ENCODE assay signal across 10 cellular contexts in the genomic region with DNA sequence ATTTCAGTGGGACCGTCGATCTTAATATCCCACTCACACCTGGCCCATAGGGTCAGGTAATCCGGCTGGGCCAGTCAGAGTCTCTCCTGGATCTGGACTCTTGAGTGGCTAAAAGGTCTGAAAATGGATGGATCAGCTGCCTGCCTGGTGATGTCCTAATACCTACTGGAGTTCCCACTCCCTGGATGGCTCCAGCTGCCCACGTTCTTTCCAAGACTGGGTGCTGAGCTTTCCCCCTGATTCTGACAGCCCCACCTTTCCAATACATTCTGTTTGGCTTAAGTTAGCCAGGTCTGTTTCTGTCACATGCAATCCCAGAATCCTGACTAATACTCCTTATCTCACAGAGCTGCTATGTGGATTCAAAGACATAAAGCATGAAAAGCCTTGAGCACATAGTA. TPM values are rescaled to one million over a fixed set of nuclear protein-coding genes. Genes with fewer than 3 reads are reported as not detected.
DNase-seq lines count a peak whose midpoint lies in the region; ATAC-seq and TF ChIP-seq lines count a peak whose summit lies in the region.
"Had no signal": no experiment of that assay in that cellular context is flagged by ENCODE, and none has a peak within 500 bp of the region (broad histone marks: within the 10 kb centered on the region; RNA-seq: fewer than 3 reads in every experiment).

No MANE protein-coding gene starts in this region.

- peak; percentile 35 for ATAC-seq in SK-N-SH treated with all-trans-retinoic acid at 6 μM for 48 hours
- ATAC-seq in activated CD8-positive, alpha-beta T cell treated with anti-CD3 and anti-CD28 coated beads, Interleukin-2, amount 10 ng/mL, durations not matched to agents 7 days and 5 days, result no peak
- ATAC-seq: WTC11 had no signal

- H3K23ac ChIP-seq in trophoblast cell (ENCODE audit: low read length), result no peak overlapping the region

- TF ChIP-seq POLR2A in esophagus squamous epithelium (IDR thresholded peaks at IDR 0.05), result no peak

- intact Hi-C loops in esophagus squamous epithelium (cut with DNase I), result no loop called here

- no peak for TF ChIP-seq CTCF in esophagus squamous epithelium (IDR thresholded peaks at IDR 0.05)

- peaks cover 11% of the 10 kb centered on the region for H3K4me1 Mint-ChIP-seq in activated CD8-positive, alpha-beta T cell treated with anti-CD3 and anti-CD28 coated beads, Interleukin-2, amount 10 ng/mL, durations not matched to agents 7 days and 5 days (ENCODE audit: low read depth)

- CTCF ChIA-PET in activated CD8-positive, alpha-beta T cell treated with anti-CD3 and anti-CD28 coated beads, Interleukin-2, amount 10 ng/mL, durations not matched to agents 7 days and 5 days (lab: Charles Lee), result no interaction called here

- H3K27me3 ChIP-seq in ACC112 (ENCODE audit: insufficient read depth, low read length) (no peaks in the 10 kb centered on the region), esophagus squamous epithelium (no peaks in the 10 kb centered on the region), trophoblast cell (ENCODE audit: insufficient read depth, low read length) (no peaks in the 10 kb centered on the region)

- H2BK120ac ChIP-seq in trophoblast cell (ENCODE audit: insufficient read depth, low read length, poor library complexity), result no peak overlapping the region

- H3K36me3 Mint-ChIP-seq in activated CD8-positive, alpha-beta T cell treated with anti-CD3 and anti-CD28 coated beads, Interleukin-2, amount 10 ng/mL, durations not matched to agents 7 days and 5 days (ENCODE audit: low read depth), result no peaks in the 10 kb centered on the region
- H3K36me3 Mint-ChIP-seq: WTC11 had no signal

- H2AFZ ChIP-seq in ACC112 (ENCODE audit: low read length, unreplicated experiment) (no peak overlapping the region), trophoblast cell (ENCODE audit: insufficient read depth, low read length, poor library complexity) (no peak overlapping the region)

- H3K27ac Mint-ChIP-seq in activated CD8-positive, alpha-beta T cell treated with anti-CD3 and anti-CD28 coated beads, Interleukin-2, amount 10 ng/mL, durations not matched to agents 7 days and 5 days, result no peak overlapping the region
- H3K27ac Mint-ChIP-seq: WTC11 had no signal

- H3K9me3 ChIP-seq in esophagus squamous epithelium (no peaks in the 10 kb centered on the region), trophoblast cell (ENCODE audit: insufficient read depth, low read depth, low read length) (no peaks in the 10 kb centered on the region)

- H3K18ac ChIP-seq in trophoblast cell (ENCODE audit: low read length), result no peak overlapping the region

- H2BK5ac ChIP-seq in trophoblast cell (ENCODE audit: low read depth, low read length, poor library complexity), result no peak overlapping the region

- DNase-seq in esophagus squamous epithelium (lab: John Stamatoyannopoulos, UW) (no peak), trophoblast cell (peak; percentile 48 to 72), DMS153 treated with DMSO at 0.1 percent for 48 hours (lab: John Stamatoyannopoulos, UW; ENCODE audit: unreplicated experiment) (no peak), iPS-NIHi11 (ENCODE audit: low spot score) (no peak), NCI-H2171 (lab: John Stamatoyannopoulos, UW) (no peak)
- DNase-seq in activated CD8-positive, alpha-beta T cell treated with anti-CD3 and anti-CD28 coated beads, Interleukin-2, amount 10 ng/mL, durations not matched to agents 7 days and 5 days, result no peak
- DNase-seq: NCI-H146 had no signal

- no peak overlapping the region for H3K14ac ChIP-seq in trophoblast cell (ENCODE audit: low read length)

- no peak overlapping the region for H2AK5ac ChIP-seq in trophoblast cell (ENCODE audit: low read length)

- H3K4me2 ChIP-seq in trophoblast cell (ENCODE audit: low read length), result no peak overlapping the region

- H3K4me3 Mint-ChIP-seq in activated CD8-positive, alpha-beta T cell treated with anti-CD3 and anti-CD28 coated beads, Interleukin-2, amount 10 ng/mL, durations not matched to agents 7 days and 5 days, result no peak overlapping the region
- H3K4me3 Mint-ChIP-seq: WTC11 had no signal

- H3K79me2 ChIP-seq in ACC112 (ENCODE audit: control insufficient read depth, insufficient read depth, low read length, unreplicated experiment), result peaks cover 99% of the 10 kb centered on the region
- H3K79me2 ChIP-seq in trophoblast cell (ENCODE audit: control insufficient read depth, insufficient read depth, low read length, poor library complexity), result peaks cover 9% of the 10 kb centered on the region

- no peak overlapping the region for H4K91ac ChIP-seq in trophoblast cell (ENCODE audit: low read depth, low read length)

- H3K4me3 ChIP-seq in ACC112 (ENCODE audit: low read depth, low read length) (0 out of 2 replicates have a peak overlapping the region, but pooled peaks have one; percentile 18), esophagus squamous epithelium (no peak overlapping the region), trophoblast cell (ENCODE audit: low read depth, low read length) (no peak overlapping the region)

- no peaks in the 10 kb centered on the region for H3K9me3 Mint-ChIP-seq in activated CD8-positive, alpha-beta T cell treated with anti-CD3 and anti-CD28 coated beads, Interleukin-2, amount 10 ng/mL, durations not matched to agents 7 days and 5 days (ENCODE audit: insufficient read depth)
- H3K9me3 Mint-ChIP-seq: WTC11 had no signal

- H3K27ac ChIP-seq in ACC112 (ENCODE audit: low read depth, low read length) (peak overlapping the region; percentile 86), esophagus squamous epithelium (peak overlapping the region; percentile 54 to 86 (median 70)), trophoblast cell (ENCODE audit: low read depth, low read length) (no peak overlapping the region)

- no peaks in the 10 kb centered on the region for H3K36me3 ChIP-seq in ACC112 (ENCODE audit: insufficient read depth, low read length)
- H3K36me3 ChIP-seq in esophagus squamous epithelium, result no peaks in the 10 kb centered on the region
- peaks cover 14 to 15% of the 10 kb centered on the region in 2 experiments for H3K36me3 ChIP-seq in trophoblast cell (ENCODE audit: control insufficient read depth in 1 of 2, insufficient read depth in 2 of 2, low read length in 2 of 2)

- no peaks in the 10 kb centered on the region for H3K79me1 ChIP-seq in trophoblast cell (ENCODE audit: low read length)

- no peak overlapping the region for H4K12ac ChIP-seq in trophoblast cell (ENCODE audit: low read depth, low read length)

- peaks cover 43% of the 10 kb centered on the region for H3K4me1 ChIP-seq in ACC112 (ENCODE audit: control insufficient read depth, insufficient read depth, low read length, unreplicated experiment)
- H3K4me1 ChIP-seq in esophagus squamous epithelium, result peaks cover 28 to 77% (median 52%) of the 10 kb centered on the region in 3 donors
- H3K4me1 ChIP-seq in trophoblast cell (ENCODE audit: control insufficient read depth in 1 of 2, insufficient read depth in 2 of 2, low read length in 2 of 2), result peaks cover 4 to 30% of the 10 kb centered on the region in 2 experiments

- H3K9ac ChIP-seq in trophoblast cell (ENCODE audit: low read length), result no peak overlapping the region

- peaks cover 17% of the 10 kb centered on the region for H3K27me3 Mint-ChIP-seq in activated CD8-positive, alpha-beta T cell treated with anti-CD3 and anti-CD28 coated beads, Interleukin-2, amount 10 ng/mL, durations not matched to agents 7 days and 5 days (ENCODE audit: low read depth)

- WGBS in esophagus squamous epithelium, 2 donors, result 67 to 86% methylated on average over 4 of the region's 4 CpGs
- no CpG with 5 or more reads among the region's 4 CpGs for WGBS in trophoblast cell (ENCODE audit: extremely low coverage, insufficient coverage, insufficient read length)

- POLR2A ChIA-PET in activated CD8-positive, alpha-beta T cell treated with anti-CD3 and anti-CD28 coated beads, Interleukin-2, amount 10 ng/mL, durations not matched to agents 7 days and 5 days (lab: Charles Lee), result interaction anchor here (0.5 kb wide), 2 partner anchors 193 to 325 kb away, joined by 3 to 4 read pairs; no protein-coding TSS in a partner anchor

- peak overlapping the region; percentile 2 for H3K4ac ChIP-seq in trophoblast cell (ENCODE audit: low read depth, low read length)

- no peak overlapping the region for H4K8ac ChIP-seq in trophoblast cell (ENCODE audit: low read depth, low read length)

- H2BK12ac ChIP-seq in trophoblast cell (ENCODE audit: low read length), result no peak overlapping the region

TF ChIP-seq in SK-N-SH treated with all-trans-retinoic acid at 6 μM for 48 hours, 23 proteins besides CTCF, POLR2A, EP300 and RAD21 (continues in another document):
- no peak for TF ChIP-seq ZNF8 (CRISPR knock-in tag; IDR thresholded peaks at IDR 0.05)
- no peak for TF ChIP-seq GLIS3 (CRISPR knock-in tag; IDR thresholded peaks at IDR 0.05)
- TF ChIP-seq, protein P1, sequence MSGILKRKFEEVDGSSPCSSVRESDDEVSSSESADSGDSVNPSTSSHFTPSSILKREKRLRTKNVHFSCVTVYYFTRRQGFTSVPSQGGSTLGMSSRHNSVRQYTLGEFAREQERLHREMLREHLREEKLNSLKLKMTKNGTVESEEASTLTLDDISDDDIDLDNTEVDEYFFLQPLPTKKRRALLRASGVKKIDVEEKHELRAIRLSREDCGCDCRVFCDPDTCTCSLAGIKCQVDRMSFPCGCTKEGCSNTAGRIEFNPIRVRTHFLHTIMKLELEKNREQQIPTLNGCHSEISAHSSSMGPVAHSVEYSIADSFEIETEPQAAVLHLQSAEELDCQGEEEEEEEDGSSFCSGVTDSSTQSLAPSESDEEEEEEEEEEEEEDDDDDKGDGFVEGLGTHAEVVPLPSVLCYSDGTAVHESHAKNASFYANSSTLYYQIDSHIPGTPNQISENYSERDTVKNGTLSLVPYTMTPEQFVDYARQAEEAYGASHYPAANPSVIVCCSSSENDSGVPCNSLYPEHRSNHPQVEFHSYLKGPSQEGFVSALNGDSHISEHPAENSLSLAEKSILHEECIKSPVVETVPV (CRISPR knock-in tag; IDR thresholded peaks at IDR 0.05), result no peak
- no peak for TF ChIP-seq RARB (CRISPR knock-in tag; IDR thresholded peaks at IDR 0.05)
- TF ChIP-seq ZFP30 (CRISPR knock-in tag; IDR thresholded peaks at IDR 0.05), result no peak
- TF ChIP-seq CREB5 (CRISPR knock-in tag; IDR thresholded peaks at IDR 0.05; ENCODE audit: low read depth), result no peak
- no peak for TF ChIP-seq TCF4 (CRISPR knock-in tag; IDR thresholded peaks at IDR 0.05; ENCODE audit: borderline replicate concordance)

RNA-seq across cellular contexts. Expression of gene SH3PXD2B, which starts 10.2 kb away (rescaled TPM):
- 10 to 100 TPM in 3 of 4 donors, 1 to 10 TPM in 1; 7.1 to 22.1 (median 13.8) TPM for total RNA-seq in esophagus squamous epithelium
- 40.1 and 41.6 TPM in 2 replicates for polyA plus RNA-seq in trophoblast cell (2013)
- total RNA-seq in activated CD8-positive, alpha-beta T cell treated with anti-CD3 and anti-CD28 coated beads, Interleukin-2, amount 10 ng/mL, durations not matched to agents 7 days and 5 days, result under 1 TPM; 0.21 to 0.23 TPM

Comparison
In these comparisons a context has a peak if more than half of its experiments do, and no peak if none do; other contexts are left out.
1. DNase-seq: peak in trophoblast cell (2 of 2); none in esophagus squamous epithelium (single experiment), DMS153 treated with DMSO at 0.1 percent for 48 hours (single experiment), iPS-NIHi11 (single experiment), activated CD8-positive, alpha-beta T cell treated with anti-CD3 and anti-CD28 coated beads, Interleukin-2, amount 10 ng/mL, durations not matched to agents 7 days and 5 days (single experiment) and NCI-H2171 (single experiment).
2. RNA of gene SH3PXD2B, which starts 10.2 kb away (total RNA-seq): 7.1 to 22.1 TPM in esophagus squamous epithelium; 0.21 to 0.23 TPM in activated CD8-positive, alpha-beta T cell treated with anti-CD3 and anti-CD28 coated beads, Interleukin-2, amount 10 ng/mL, durations not matched to agents 7 days and 5 days; every median in the first group is over 4 times any median in the second.